ENCODE assay signal across 9 cellular contexts in genomic region chrX:46576458-46576857, GRCh38. TPM values are rescaled to one million over a fixed set of nuclear protein-coding genes. Genes with fewer than 3 reads are reported as not detected.
DNase-seq lines count a peak whose midpoint lies in the region; ATAC-seq and TF ChIP-seq lines count a peak whose summit lies in the region.
"Had no signal": no experiment of that assay in that cellular context is flagged by ENCODE, and none has a peak within 500 bp of the region (broad histone marks: within the 10 kb centered on the region; RNA-seq: fewer than 3 reads in every experiment).

No MANE protein-coding gene starts in this region.

- no peaks in the 10 kb centered on the region; the same call in 1 of the 2 replicates for H3K4me1 ChIP-seq in Caco-2
- peaks cover 18% of the 10 kb centered on the region for H3K4me1 ChIP-seq in KMS-11 (ENCODE audit: low read depth, poor library complexity, severe bottlenecking)

- H3K9ac ChIP-seq in KMS-11 = no peak overlapping the region

- H3K27me3 Mint-ChIP-seq in Caco-2 (ENCODE audit: insufficient read depth, unreplicated experiment) (no peaks in the 10 kb centered on the region), nephron progenitor cell (ENCODE audit: low read depth, poor library complexity) (peaks cover 15% of the 10 kb centered on the region)
- H3K27me3 Mint-ChIP-seq in effector memory CD8-positive, alpha-beta T cell = no peaks in the 10 kb centered on the region

- DNase-seq in Caco-2 (no peak), nephron progenitor cell (no peak), 8988T (no peak), NCI-H2081 (lab: John Stamatoyannopoulos, UW) (no peak), activated gamma-delta T cell (lab: John Stamatoyannopoulos, UW) (no peak), cerebellar cortex (ENCODE audit: low spot score) (no peak)
- no peak for DNase-seq in effector memory CD8-positive, alpha-beta T cell
- DNase-seq: kidney had no signal

- CTCF ChIA-PET in Caco-2 (lab: Charles Lee) = no interaction called here

- H3K27ac Mint-ChIP-seq in Caco-2 (ENCODE audit: unreplicated experiment) (no peak overlapping the region), nephron progenitor cell (no peak overlapping the region)
- H3K27ac Mint-ChIP-seq in effector memory CD8-positive, alpha-beta T cell = peak overlapping the region in 1 of 2 donors; percentile 17

- intact Hi-C loops in Caco-2 (cut with micrococcal nuclease; ENCODE audit: unreplicated experiment) = no loop called here

- no peaks in the 10 kb centered on the region for H3K79me2 ChIP-seq in KMS-11 (ENCODE audit: insufficient read depth, low read depth)

- H3K36me3 ChIP-seq in Caco-2 (ENCODE audit: control insufficient read depth, insufficient read depth, low read length) (no peaks in the 10 kb centered on the region), KMS-11 (ENCODE audit: insufficient read depth) (no peaks in the 10 kb centered on the region)

- BruUV-seq in Caco-2 (replicated peaks; lab: Mats Ljungman, UMichigan) = no TSS peak

- no peaks in the 10 kb centered on the region for H3K9me3 Mint-ChIP-seq in Caco-2 (ENCODE audit: unreplicated experiment)
- H3K9me3 Mint-ChIP-seq in effector memory CD8-positive, alpha-beta T cell = no peaks in the 10 kb centered on the region
- H3K9me3 Mint-ChIP-seq in nephron progenitor cell = peaks cover 48% of the 10 kb centered on the region

- H3K27me3 ChIP-seq in Caco-2 (replicated peaks; ENCODE audit: control insufficient read depth, insufficient read depth, low read length) (no peaks in the 10 kb centered on the region), KMS-11 (ENCODE audit: insufficient read depth, low read depth) (no peaks in the 10 kb centered on the region)

- peak overlapping the region; percentile 22; the same call in 1 of the 2 replicates for H3K4me2 ChIP-seq in KMS-11

- peak overlapping the region; percentile 30 for H3K4me3 Mint-ChIP-seq in Caco-2 (ENCODE audit: unreplicated experiment)
- H3K4me3 Mint-ChIP-seq in effector memory CD8-positive, alpha-beta T cell = peak overlapping the region; percentile 74 to 81
- H3K4me3 Mint-ChIP-seq in nephron progenitor cell = peak overlapping the region; percentile 73

- H3K36me3 Mint-ChIP-seq in Caco-2 (ENCODE audit: insufficient read depth, unreplicated experiment) (peaks cover 12% of the 10 kb centered on the region), nephron progenitor cell (ENCODE audit: low read depth) (no peaks in the 10 kb centered on the region)
- peaks cover 2% of the 10 kb centered on the region for H3K36me3 Mint-ChIP-seq in effector memory CD8-positive, alpha-beta T cell (ENCODE audit: insufficient read depth)

- POLR2A ChIA-PET in Caco-2 (lab: Charles Lee) = no interaction called here

- H3K4me3 ChIP-seq in Caco-2 (ENCODE audit: low read depth, low read length) (no peak overlapping the region), KMS-11 (IDR thresholded peaks at IDR 0.05; ENCODE audit: insufficient read depth, low read depth, low read length) (no peak overlapping the region)

- H3K4me1 Mint-ChIP-seq in Caco-2 (ENCODE audit: low read depth, unreplicated experiment) (peaks cover 7% of the 10 kb centered on the region), nephron progenitor cell (peaks cover 22% of the 10 kb centered on the region)
- H3K4me1 Mint-ChIP-seq in effector memory CD8-positive, alpha-beta T cell (ENCODE audit: low read depth in 2 of 2) = peaks cover 34 to 41% of the 10 kb centered on the region in 2 donors

- no peaks in the 10 kb centered on the region for H4K20me1 ChIP-seq in KMS-11 (ENCODE audit: insufficient read depth)

- no peak overlapping the region for H2AFZ ChIP-seq in KMS-11 (ENCODE audit: low read depth)

- ATAC-seq in effector memory CD8-positive, alpha-beta T cell (replicated peaks) = no peak

- H3K27ac ChIP-seq in KMS-11 = no peak overlapping the region

- H3K9me3 ChIP-seq in Caco-2 = no peaks in the 10 kb centered on the region

- TF ChIP-seq CTCF in Caco-2 (IDR thresholded peaks at IDR 0.05; ENCODE audit: insufficient read depth in 1 of 2, low read depth in 1 of 2, low read length in 1 of 2, severe bottlenecking in 1 of 2, unreplicated experiment in 1 of 2) (no peak), KMS-11 (conservative IDR thresholded peaks at IDR 0.05; ENCODE audit: low read depth, low read length) (no peak), nephron progenitor cell (IDR thresholded peaks at IDR 0.05) (no peak)

RNA-seq across cellular contexts. Expression of gene CHST7, which starts 2.9 kb away (rescaled TPM):
- 1.5 and 2.4 TPM in 2 replicates for total RNA-seq in Caco-2 (2022)

RNA-seq across cellular contexts. Expression of gene ZNF674, which starts 31.2 kb away (rescaled TPM):
- total RNA-seq in Caco-2 (2022) = 3.7 and 4.6 TPM in 2 replicates
